18 cellular contexts compared by ENCODE assay signal in genomic region chr12:52059582-52060497, GRCh38. TPM values are rescaled to one million over a fixed set of nuclear protein-coding genes. Genes with fewer than 3 reads are reported as not detected.
DNase-seq lines count a peak whose midpoint lies in the region; FAIRE-seq and TF ChIP-seq lines count a peak whose summit lies in the region.
"Had no signal": no experiment of that assay in that cellular context is flagged by ENCODE, and none has a peak within 500 bp of the region (broad histone marks: within the 10 kb centered on the region; RNA-seq: fewer than 3 reads in every experiment).

No MANE protein-coding gene starts in this region.

- peaks cover 9% of the 10 kb centered on the region for H3K27me3 Mint-ChIP-seq in mesothelial cell of epicardium (ENCODE audit: low read depth)
- H3K27me3 Mint-ChIP-seq: activated CD8-positive, alpha-beta T cell treated with anti-CD3 and anti-CD28 coated beads for 36 hours had no signal

- no peaks in the 10 kb centered on the region for H4K20me1 ChIP-seq in neural cell (ENCODE audit: insufficient read depth)

- H3K27ac ChIP-seq in neural cell (ENCODE audit: low read length) (peak overlapping the region; percentile 57), thyroid gland (no peak overlapping the region)
- H3K27ac ChIP-seq: epithelial cell of prostate, KMS-11 had no signal

- no peak for TF ChIP-seq EP300 in neural cell (conservative IDR thresholded peaks at IDR 0.05; ENCODE audit: poor library complexity, severe bottlenecking)

- no peak for TF ChIP-seq RAD21 in neural cell (conservative IDR thresholded peaks at IDR 0.05)

- no peak for TF ChIP-seq POLR2A in thyroid gland (IDR thresholded peaks at IDR 0.05)

- no peaks in the 10 kb centered on the region for H3K27me3 ChIP-seq in bronchial epithelial cell (ENCODE audit: control insufficient read depth, insufficient read depth, low read length)
- no peaks in the 10 kb centered on the region for H3K27me3 ChIP-seq in neural cell (ENCODE audit: insufficient read depth, low read depth, low read length)
- no peaks in the 10 kb centered on the region for H3K27me3 ChIP-seq in HAP-1 (ENCODE audit: low read depth)
- no peaks in the 10 kb centered on the region for H3K27me3 ChIP-seq in thyroid gland
- H3K27me3 ChIP-seq: uterus had no signal

- no peaks in the 10 kb centered on the region for H3K4me1 Mint-ChIP-seq in mesothelial cell of epicardium

- no peak overlapping the region for H3K9ac ChIP-seq in neural cell (ENCODE audit: low read length)
- H3K9ac ChIP-seq: KMS-11 had no signal

- no peak for FAIRE-seq in bronchial epithelial cell (lab: Jason Lieb, UNC)
- FAIRE-seq in GM19239 (lab: Jason Lieb, UNC): no peak
- FAIRE-seq: TTC549 had no signal

- H3K4me1 ChIP-seq in HAP-1 (no peaks in the 10 kb centered on the region), thyroid gland (peaks cover 0 to 4% of the 10 kb centered on the region in 2 donors)
- H3K4me1 ChIP-seq: uterus had no signal

- H3K9me2 ChIP-seq in neural cell (ENCODE audit: insufficient read depth, low read length): no peaks in the 10 kb centered on the region

- H3K36me3 Mint-ChIP-seq in mesothelial cell of epicardium: peaks cover 2% of the 10 kb centered on the region

- H3K27ac Mint-ChIP-seq in mesothelial cell of epicardium: no peak overlapping the region
- H3K27ac Mint-ChIP-seq: activated CD8-positive, alpha-beta T cell treated with anti-CD3 and anti-CD28 coated beads for 36 hours had no signal

- in situ Hi-C loops in HAP-1 (cut with MboI; ENCODE audit: low sequenced_read_pairs): no loop called here

- TF ChIP-seq CTCF in bronchial epithelial cell (IDR thresholded peaks at IDR 0.05; ENCODE audit: insufficient read depth, low read length, severe bottlenecking) (no peak), neural cell (IDR thresholded peaks at IDR 0.05; ENCODE audit: poor library complexity, severe bottlenecking) (no peak), mesothelial cell of epicardium (IDR thresholded peaks at IDR 0.05; ENCODE audit: unreplicated experiment) (no peak), thyroid gland (IDR thresholded peaks at IDR 0.05) (no peak)

- H3K4me2 ChIP-seq in neural cell (ENCODE audit: low read length): no peak overlapping the region
- H3K4me2 ChIP-seq: KMS-11 had no signal

- WGBS in thyroid gland, 2 donors: 81 to 93% methylated on average over 9 to 11 of the region's 12 CpGs

- H3F3A ChIP-seq in neural cell (ENCODE audit: insufficient read depth, low read length, poor library complexity, severe bottlenecking): no peaks in the 10 kb centered on the region

- peak; percentile 69 for DNase-seq in stimulated activated CD8-positive, alpha-beta memory T cell treated with anti-CD3 and anti-CD28 coated beads, Interleukin-12 subunit alpha, Interleukin-12 subunit beta, amount 100 ng/mL, for 1 hour (ENCODE audit: low read depth)
- DNase-seq in stimulated activated CD8-positive, alpha-beta memory T cell treated with anti-CD3 and anti-CD28 coated beads, Interleukin-4, amount 100 ng/mL, for 48 hours: no peak
- DNase-seq in bronchial epithelial cell (ENCODE audit: low read depth): peak; percentile 21
- no peak for DNase-seq in HAP-1 (ENCODE audit: low spot score in 2 of 2)
- DNase-seq in mesothelial cell of epicardium (ENCODE audit: low spot score in 2 of 2, unreplicated experiment in 2 of 2): no peak
- no peak for DNase-seq in GM19239 (ENCODE audit: insufficient read length, low spot score)
- DNase-seq in thyroid gland: no peak
- DNase-seq: activated CD8-positive, alpha-beta T cell treated with anti-CD3 and anti-CD28 coated beads for 36 hours; activated naive CD4-positive, alpha-beta T cell; DMS 273 treated with DMSO at 0.1 percent for 48 hours; NCI-H187; NCI-H82 had no signal

- intact Hi-C loops in thyroid gland (cut with DNase I): no loop called here

- H3K4me3 ChIP-seq in bronchial epithelial cell (ENCODE audit: low read depth, low read length) (no peak overlapping the region), neural cell (ENCODE audit: low read length) (no peak overlapping the region), HAP-1 (no peak overlapping the region), thyroid gland (replicated peaks in 1 of 3) (no peak overlapping the region)
- H3K4me3 ChIP-seq: uterus had no signal

- H3K36me3 ChIP-seq in bronchial epithelial cell (ENCODE audit: control insufficient read depth, insufficient read depth, low read length) (no peaks in the 10 kb centered on the region), neural cell (ENCODE audit: insufficient read depth, low read length) (no peaks in the 10 kb centered on the region), HAP-1 (replicated peaks) (peaks cover 22% of the 10 kb centered on the region), thyroid gland (peaks cover 40 to 48% of the 10 kb centered on the region in 2 donors)
- H3K36me3 ChIP-seq: uterus had no signal

- H3K9me3 ChIP-seq in neural cell (ENCODE audit: low read length): no peaks in the 10 kb centered on the region
- no peaks in the 10 kb centered on the region for H3K9me3 ChIP-seq in HAP-1
- no peaks in the 10 kb centered on the region for H3K9me3 ChIP-seq in thyroid gland
- H3K9me3 ChIP-seq: uterus had no signal

- H3K9me3 Mint-ChIP-seq in mesothelial cell of epicardium: no peaks in the 10 kb centered on the region
- H3K9me3 Mint-ChIP-seq: activated CD8-positive, alpha-beta T cell treated with anti-CD3 and anti-CD28 coated beads for 36 hours had no signal

- H3K4me3 Mint-ChIP-seq in mesothelial cell of epicardium: no peak overlapping the region
- H3K4me3 Mint-ChIP-seq: activated CD8-positive, alpha-beta T cell treated with anti-CD3 and anti-CD28 coated beads for 36 hours had no signal

- no peak overlapping the region for H2AFZ ChIP-seq in neural cell (ENCODE audit: low read depth, low read length)

- H3K79me2 ChIP-seq in neural cell (replicated peaks; ENCODE audit: insufficient read depth, low read length): no peaks in the 10 kb centered on the region

TF ChIP-seq in neural cell, 6 proteins besides CTCF, POLR2A, EP300 and RAD21:
- TF ChIP-seq POLR2AphosphoS5 (IDR thresholded peaks at IDR 0.05): peak; percentile 19
- TF ChIP-seq EZH2 (IDR thresholded peaks at IDR 0.05; ENCODE audit: borderline replicate concordance, insufficient read depth, low read length, poor library complexity, severe bottlenecking): no peak

RNA-seq across cellular contexts. Expression of gene NR4A1, which starts 8.6 kb away (rescaled TPM):
- total RNA-seq in bronchial epithelial cell (0.38 and 0.79 TPM in 2 replicates), mesothelial cell of epicardium (138 to 141 TPM (median 141 TPM) in 3 replicates), thyroid gland (100 to 1,000 TPM in 1 of 4 donors, 10 to 100 TPM in 3; 46.3 to 156 (median 83.5) TPM)
- polyA plus RNA-seq in neural cell: 3.4 and 6.1 TPM in 2 replicates
- 5.0 and 7.3 TPM in 2 replicates for polyA minus RNA-seq in neural cell

RNA-seq across cellular contexts. Expression of gene ATG101, which starts 9.9 kb away (rescaled TPM):
- total RNA-seq in bronchial epithelial cell: 153 and 181 TPM in 2 replicates
- 53.9 and 55.6 TPM in 2 replicates for polyA plus RNA-seq in neural cell
- 32.5 and 40.2 TPM in 2 replicates for polyA minus RNA-seq in neural cell
- 29.4 to 32.8 TPM (median 32.6 TPM) in 3 replicates for total RNA-seq in mesothelial cell of epicardium
- 10 to 100 TPM; 40.7 to 61.1 (median 48.0) TPM for total RNA-seq in thyroid gland

RNA-seq across cellular contexts. Expression of gene SMIM41, which starts 19.7 kb away (rescaled TPM):
- total RNA-seq in bronchial epithelial cell (0.13 and 0.26 TPM in 2 replicates), mesothelial cell of epicardium (0.16 TPM in 1 of 3 replicates, not detected in the others), thyroid gland (under 1 TPM in 1 of 4 donors, not detected in 3; 0.67 TPM)
- polyA plus RNA-seq in neural cell: not detected in 2 replicates
- not detected in 2 replicates for polyA minus RNA-seq in neural cell
- total RNA-seq: activated CD8-positive, alpha-beta T cell treated with anti-CD3 and anti-CD28 coated beads for 36 hours; lung microvascular endothelial cell; uterus had no signal

RNA-seq across cellular contexts. Expression of gene TAMALIN, which starts 53.1 kb away (rescaled TPM):
- total RNA-seq in bronchial epithelial cell: under 0.01 TPM in 1 of 2 replicates, not detected in the other
- 5.4 and 6.1 TPM in 2 replicates for polyA plus RNA-seq in neural cell
- 2.2 and 2.4 TPM in 2 replicates for polyA minus RNA-seq in neural cell
- 20.3 to 24.3 TPM (median 22.0 TPM) in 3 replicates for total RNA-seq in mesothelial cell of epicardium
- total RNA-seq in thyroid gland: 10 to 100 TPM in 3 of 4 donors, 1 to 10 TPM in 1; 9.8 to 20.8 (median 14.5) TPM

Comparison
In these comparisons a context has a peak if more than half of its experiments do, and no peak if none do; other contexts are left out.
1. DNase-seq: peak in stimulated activated CD8-positive, alpha-beta memory T cell treated with anti-CD3 and anti-CD28 coated beads, Interleukin-12 subunit alpha, Interleukin-12 subunit beta, amount 100 ng/mL, for 1 hour (single experiment) and bronchial epithelial cell (single experiment); none in stimulated activated CD8-positive, alpha-beta memory T cell treated with anti-CD3 and anti-CD28 coated beads, Interleukin-4, amount 100 ng/mL, for 48 hours (single experiment), HAP-1 (0 of 2), mesothelial cell of epicardium (0 of 2), GM19239 (single experiment) and thyroid gland (0 of 2).
2. RNA of gene NR4A1, which starts 8.6 kb away (total RNA-seq): 138 to 141 TPM in mesothelial cell of epicardium and 46.3 to 156 TPM in thyroid gland; 0.38 to 0.79 TPM in bronchial epithelial cell; every median in the first group is over 10 times any median in the second.